26 cellular contexts compared by ENCODE assay signal in the genomic region with DNA sequence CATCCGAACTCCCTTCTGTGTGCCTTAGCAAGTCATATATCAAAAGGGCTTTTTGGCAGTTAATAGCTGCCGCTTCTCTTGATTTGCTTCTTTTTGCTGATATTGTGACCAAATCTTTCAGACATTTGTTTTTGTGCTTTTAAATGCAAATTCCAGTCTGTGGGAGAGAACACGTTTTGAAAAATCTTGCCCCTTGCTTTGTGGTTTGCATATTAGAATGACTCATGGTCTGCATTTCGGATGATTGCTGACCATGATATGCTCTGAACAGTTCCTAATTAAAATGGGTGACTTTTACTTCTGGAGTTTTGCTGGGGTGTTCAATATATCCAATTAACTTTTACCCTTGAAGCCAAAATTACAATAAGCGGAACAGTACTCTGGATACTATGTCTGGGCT. TPM values are rescaled to one million over a fixed set of nuclear protein-coding genes. Genes with fewer than 3 reads are reported as not detected.
A peak's percentile ranks its signal among the peaks of the same experiment; 100 is the strongest.
DNase-seq lines count a peak whose midpoint lies in the region; FAIRE-seq and TF ChIP-seq lines count a peak whose summit lies in the region.
"Had no signal": no experiment of that assay in that cellular context is flagged by ENCODE, and none has a peak within 500 bp of the region (broad histone marks: within the 10 kb centered on the region; RNA-seq: fewer than 3 reads in every experiment).

No MANE protein-coding gene starts in this region.

- peak overlapping the region; percentile 71 for H3K27ac ChIP-seq in astrocyte (ENCODE audit: low read depth, low read length)
- H3K27ac ChIP-seq: adrenal gland; BLaER1 treated with 17β-estradiol and CSF1 and Interleukin-3, amounts not matched to agents 10 nM and 100 nM; parathyroid adenoma had no signal

- H3K9me3 Mint-ChIP-seq in astrocyte (ENCODE audit: unreplicated experiment) (no peaks in the 10 kb centered on the region), endothelial cell (ENCODE audit: unreplicated experiment) (no peaks in the 10 kb centered on the region)

- no peaks in the 10 kb centered on the region for H4K20me1 ChIP-seq in astrocyte (ENCODE audit: insufficient read depth, low read length)
- H4K20me1 ChIP-seq: BLaER1 treated with 17β-estradiol and CSF1 and Interleukin-3, amounts not matched to agents 10 nM and 100 nM had no signal

- no peaks in the 10 kb centered on the region for H3K9me3 ChIP-seq in astrocyte (ENCODE audit: insufficient read depth, low read depth, low read length)
- H3K9me3 ChIP-seq: adrenal gland had no signal

- no peak overlapping the region for H3K4me3 Mint-ChIP-seq in astrocyte (ENCODE audit: unreplicated experiment)
- H3K4me3 Mint-ChIP-seq in endothelial cell (ENCODE audit: unreplicated experiment): no peak overlapping the region
- H3K4me3 Mint-ChIP-seq: effector memory CD8-positive, alpha-beta T cell had no signal

- H3K27me3 Mint-ChIP-seq in astrocyte (ENCODE audit: low read depth, unreplicated experiment) (no peaks in the 10 kb centered on the region), endothelial cell (ENCODE audit: unreplicated experiment) (no peaks in the 10 kb centered on the region)
- H3K27me3 Mint-ChIP-seq: effector memory CD8-positive, alpha-beta T cell had no signal

- H3K79me2 ChIP-seq in astrocyte (ENCODE audit: insufficient read depth, low read length): no peaks in the 10 kb centered on the region
- H3K79me2 ChIP-seq: parathyroid adenoma had no signal

- peak overlapping the region; percentile 19 for H2AFZ ChIP-seq in astrocyte (ENCODE audit: low read depth, low read length)
- H2AFZ ChIP-seq: parathyroid adenoma had no signal

- FAIRE-seq in astrocyte (lab: Jason Lieb, UNC): peak; percentile 69
- FAIRE-seq in urothelium cell line (lab: Jason Lieb, UNC): no peak
- FAIRE-seq: keratinocyte, TTC549 had no signal

- H3K4me1 Mint-ChIP-seq in astrocyte (ENCODE audit: low read depth, unreplicated experiment): peaks cover 19% of the 10 kb centered on the region
- no peaks in the 10 kb centered on the region for H3K4me1 Mint-ChIP-seq in endothelial cell (ENCODE audit: unreplicated experiment)

- H3K4me1 ChIP-seq in astrocyte (ENCODE audit: insufficient read depth, low read length): peaks cover 12% of the 10 kb centered on the region
- H3K4me1 ChIP-seq: adrenal gland; BLaER1 treated with 17β-estradiol and CSF1 and Interleukin-3, amounts not matched to agents 10 nM and 100 nM; parathyroid adenoma had no signal

- peak; percentile 27 for DNase-seq in HFF-Myc (ENCODE audit: extremely low read depth, low read depth)
- DNase-seq in astrocyte (ENCODE audit: low read depth): peak; percentile 79
- DNase-seq in fibroblast of the aortic adventitia (ENCODE audit: low read depth): peak; percentile 24
- DNase-seq in urothelium cell line (ENCODE audit: low spot score): peak; percentile 51
- no peak for DNase-seq in GM13977 (ENCODE audit: low spot score)
- DNase-seq in DMS 273 (lab: John Stamatoyannopoulos, UW; ENCODE audit: unreplicated experiment): no peak
- DNase-seq in dermis blood vessel endothelial cell: no peak
- no peak for DNase-seq in endothelial cell (ENCODE audit: low spot score)
- DNase-seq: activated CD4-positive, alpha-beta T cell treated with anti-CD3 and anti-CD28 coated beads for 4 hours; activated effector memory CD4-positive, alpha-beta T cell treated with Interleukin-2 at 50 U/mL for 16 hours; adrenal gland; cerebellar nuclear complex; effector memory CD8-positive, alpha-beta T cell; hypothalamus; Kasumi-1; NCI-H1092 treated with DMSO at 0.1 percent for 48 hours; NCI-H2081 treated with DMSO at 0.1 percent for 48 hours; NCI-H510A treated with DMSO at 0.1 percent for 48 hours; stimulated activated CD4-positive, alpha-beta T cell treated with anti-CD3 and anti-CD28 coated beads, Interleukin-2, amount 100 ng/mL, for 48 hours had no signal

- H3K4me3 ChIP-seq in HFF-Myc (replicated peaks; ENCODE audit: low read depth, low read length) (no peak overlapping the region), astrocyte (ENCODE audit: insufficient read depth, low read depth, low read length) (peak overlapping the region; percentile 4), fibroblast of the aortic adventitia (ENCODE audit: low read depth, low read length) (no peak overlapping the region)
- H3K4me3 ChIP-seq: adrenal gland; BLaER1 treated with 17β-estradiol and CSF1 and Interleukin-3, amounts not matched to agents 10 nM and 100 nM; lung had no signal

- H3K27me3 ChIP-seq in astrocyte (ENCODE audit: insufficient read depth, low read length): no peaks in the 10 kb centered on the region
- H3K27me3 ChIP-seq: adrenal gland; BLaER1 treated with 17β-estradiol and CSF1 and Interleukin-3, amounts not matched to agents 10 nM and 100 nM had no signal

- in situ Hi-C loops in GM13977 (cut with MboI; ENCODE audit: low pct_unique_long_range_greater_than_20kb, low sequenced_read_pairs, unreplicated experiment): no loop called here

- H3K27ac Mint-ChIP-seq in astrocyte (ENCODE audit: unreplicated experiment) (peak overlapping the region; percentile 91), endothelial cell (ENCODE audit: unreplicated experiment) (no peak overlapping the region)
- H3K27ac Mint-ChIP-seq: effector memory CD8-positive, alpha-beta T cell had no signal

- H3K36me3 Mint-ChIP-seq in astrocyte (ENCODE audit: low read depth, unreplicated experiment): no peaks in the 10 kb centered on the region
- no peaks in the 10 kb centered on the region for H3K36me3 Mint-ChIP-seq in endothelial cell (ENCODE audit: low read depth, unreplicated experiment)

- no peak for TF ChIP-seq CTCF in HFF-Myc (IDR thresholded peaks at IDR 0.05; ENCODE audit: low read depth, low read length, missing control alignments)
- no peak for TF ChIP-seq CTCF in astrocyte (IDR thresholded peaks at IDR 0.05; ENCODE audit: insufficient read depth, low read depth, low read length)
- no peak for TF ChIP-seq CTCF in fibroblast of the aortic adventitia (IDR thresholded peaks at IDR 0.05; ENCODE audit: insufficient read depth, low read length)
- TF ChIP-seq CTCF in GM13977 (IDR thresholded peaks at IDR 0.05; ENCODE audit: extremely low read depth, insufficient read depth, missing control alignments): no peak
- TF ChIP-seq CTCF in endothelial cell (IDR thresholded peaks at IDR 0.05; ENCODE audit: unreplicated experiment): no peak

- H3K9ac ChIP-seq in astrocyte (ENCODE audit: low read length): peak overlapping the region; percentile 47
- H3K9ac ChIP-seq: BLaER1 treated with 17β-estradiol and CSF1 and Interleukin-3, amounts not matched to agents 10 nM and 100 nM; parathyroid adenoma had no signal

- H3K36me3 ChIP-seq in astrocyte (ENCODE audit: insufficient read depth, low read length): no peaks in the 10 kb centered on the region
- H3K36me3 ChIP-seq: adrenal gland; BLaER1 treated with 17β-estradiol and CSF1 and Interleukin-3, amounts not matched to agents 10 nM and 100 nM had no signal

- peak overlapping the region; percentile 77 for H3K4me2 ChIP-seq in astrocyte (ENCODE audit: low read length)
- H3K4me2 ChIP-seq: BLaER1 treated with 17β-estradiol and CSF1 and Interleukin-3, amounts not matched to agents 10 nM and 100 nM had no signal

RNA-seq across cellular contexts. Expression of a gene that starts 58.3 kb away (rescaled TPM):
- 59.8 and 120 TPM in 2 replicates for total RNA-seq in astrocyte
- 0.09 and 0.16 TPM in 2 replicates for total RNA-seq in fibroblast of the aortic adventitia (ENCODE audit: low replicate concordance)
- 0.28 TPM in 1 of 2 replicates, not detected in the other for total RNA-seq in dermis blood vessel endothelial cell
- total RNA-seq in endothelial cell (ENCODE audit: unreplicated experiment): 10.9 TPM
- total RNA-seq: myocyte, sciatic nerve had no signal

Comparison
In these comparisons a context has a peak if more than half of its experiments do, and no peak if none do; other contexts are left out.
1. DNase-seq: peak in HFF-Myc (single experiment), astrocyte (single experiment), fibroblast of the aortic adventitia (single experiment) and urothelium cell line (single experiment); none in GM13977 (single experiment), DMS 273 (single experiment), dermis blood vessel endothelial cell (single experiment) and endothelial cell (single experiment).